9 cellular contexts compared by ENCODE assay signal in the genomic region with DNA sequence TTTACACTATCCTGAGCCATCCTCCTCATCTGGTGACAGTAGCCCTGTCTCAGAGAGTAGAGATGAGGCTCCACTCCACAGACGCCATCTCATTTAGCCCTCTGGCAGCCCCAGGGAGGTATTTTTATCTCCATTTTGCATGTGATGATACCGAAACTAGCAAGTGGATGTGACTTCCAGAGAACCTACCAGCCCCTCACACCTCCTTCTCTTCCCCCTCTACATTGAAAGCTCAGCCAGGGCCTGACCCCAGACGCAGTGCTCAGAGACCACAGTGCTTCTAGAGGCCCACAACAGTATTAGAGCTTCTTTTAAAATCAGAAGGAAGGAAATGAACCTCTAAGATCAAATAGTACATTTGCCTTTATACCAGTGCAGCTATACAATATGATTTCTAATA. TPM values are rescaled to one million over a fixed set of nuclear protein-coding genes. Genes with fewer than 3 reads are reported as not detected.
DNase-seq lines count a peak whose midpoint lies in the region; ATAC-seq and TF ChIP-seq lines count a peak whose summit lies in the region.
"Had no signal": no experiment of that assay in that cellular context is flagged by ENCODE, and none has a peak within 500 bp of the region (broad histone marks: within the 10 kb centered on the region; RNA-seq: fewer than 3 reads in every experiment).

No MANE protein-coding gene starts in this region.

- H3K4me2 ChIP-seq in neural progenitor cell: no peak overlapping the region

- H3K27ac ChIP-seq in neural progenitor cell: no peak overlapping the region

- no peaks in the 10 kb centered on the region for H3K9me3 Mint-ChIP-seq in neural progenitor cell

- H3K9me3 ChIP-seq in mucosa of descending colon (no peaks in the 10 kb centered on the region), neural progenitor cell (ENCODE audit: low read depth) (no peaks in the 10 kb centered on the region)

- H3F3A ChIP-seq in neural progenitor cell (ENCODE audit: low read depth): no peaks in the 10 kb centered on the region

- no peaks in the 10 kb centered on the region for H4K20me1 ChIP-seq in neural progenitor cell (ENCODE audit: low read depth)

- H3K4me1 ChIP-seq in mucosa of descending colon (ENCODE audit: low read depth): peaks cover 11% of the 10 kb centered on the region
- peaks cover 6% of the 10 kb centered on the region for H3K4me1 ChIP-seq in neural progenitor cell

- DNase-seq in mucosa of descending colon (no peak), neural progenitor cell (ENCODE audit: low spot score) (no peak), cerebellar cortex (ENCODE audit: low spot score) (no peak), sciatic nerve (ENCODE audit: low spot score) (no peak), OCI-M2 (lab: John Stamatoyannopoulos, UW; ENCODE audit: unreplicated experiment) (no peak)

- peak; percentile 83 for ATAC-seq in GM18511 (IDR thresholded peaks at IDR 0.05; ENCODE audit: unreplicated experiment)
- peak; percentile 84 for ATAC-seq in GM21526 (IDR thresholded peaks at IDR 0.05; ENCODE audit: low FRiP score, unreplicated experiment)
- peak; percentile 58 for ATAC-seq in HG03575 (IDR thresholded peaks at IDR 0.05; ENCODE audit: extremely low read depth, insufficient number of reproducible peaks, low FRiP score, unreplicated experiment)
- ATAC-seq in mucosa of descending colon: peak; percentile 25
- ATAC-seq in sciatic nerve: no peak

- no peaks in the 10 kb centered on the region for H3K27me3 ChIP-seq in neural progenitor cell

- H2AFZ ChIP-seq in neural progenitor cell (replicated peaks): no peak overlapping the region

- H3K4me1 Mint-ChIP-seq in neural progenitor cell: peaks cover 62% of the 10 kb centered on the region

- no peak for TF ChIP-seq CTCF in mucosa of descending colon (IDR thresholded peaks at IDR 0.05)
- no peak for TF ChIP-seq CTCF in neural progenitor cell (IDR thresholded peaks at IDR 0.05)

- H3K4me3 Mint-ChIP-seq in neural progenitor cell: no peak overlapping the region

- no peaks in the 10 kb centered on the region for H3K79me2 ChIP-seq in neural progenitor cell (ENCODE audit: low read depth)

- H3K4me3 ChIP-seq in mucosa of descending colon: no peak overlapping the region
- H3K4me3 ChIP-seq in neural progenitor cell: no peak overlapping the region
- H3K4me3 ChIP-seq: lung had no signal

- no peak overlapping the region for H3K9ac ChIP-seq in neural progenitor cell

- H3K36me3 Mint-ChIP-seq in neural progenitor cell: peaks cover 19% of the 10 kb centered on the region

- peaks cover 3% of the 10 kb centered on the region for H3K27me3 Mint-ChIP-seq in neural progenitor cell (ENCODE audit: insufficient read depth, low read depth)

- H3K27ac Mint-ChIP-seq in neural progenitor cell: no peak overlapping the region

- intact Hi-C loops in mucosa of descending colon (cut with DNase I, micrococcal nuclease) (no loop called here), sciatic nerve (cut with DNase I) (no loop called here)

- H3K36me3 ChIP-seq in mucosa of descending colon (ENCODE audit: low read depth) (no peaks in the 10 kb centered on the region), neural progenitor cell (no peaks in the 10 kb centered on the region)

RNA-seq across cellular contexts. Expression of a gene that starts 8.3 kb away (rescaled TPM):
- total RNA-seq in mucosa of descending colon (10 to 100 TPM in 2 of 3 donors, 1 to 10 TPM in 1; 6.3 to 67.8 (median 14.3) TPM), neural progenitor cell (ENCODE audit: low replicate concordance) (3.4 and 9.1 TPM in 2 replicates), sciatic nerve (89.2 TPM)
